Comparison of ENCODE assay signal across 1 cellular context in the genomic region with DNA sequence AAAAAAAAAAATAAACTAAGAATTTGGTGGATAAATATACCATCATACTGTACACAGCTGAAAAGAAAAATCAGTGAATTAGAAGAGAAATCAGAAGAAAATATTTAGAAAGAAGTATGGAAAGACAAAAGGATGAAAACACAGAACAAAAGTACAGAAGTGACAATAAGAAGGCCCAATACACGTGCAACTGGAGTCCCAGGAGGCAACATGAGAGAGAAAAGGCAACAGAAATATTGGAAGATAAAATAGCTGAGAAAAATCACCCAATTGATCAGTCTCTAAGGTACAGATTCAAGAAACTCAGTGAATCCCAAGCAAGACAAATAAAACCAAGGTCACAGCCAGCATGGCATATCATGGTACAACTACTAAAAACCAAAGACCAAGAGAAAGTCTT.
A peak's percentile ranks its signal among the peaks of the same experiment; 100 is the strongest.
TF ChIP-seq lines count a peak whose summit lies in the region.

No MANE protein-coding gene starts in this region.

TF ChIP-seq in K562, 482 proteins besides CTCF, POLR2A, EP300 and RAD21:
- TF ChIP-seq TRIM28 (IDR thresholded peaks at IDR 0.05) (peak; percentile 78), NCOA2 (IDR thresholded peaks at IDR 0.05; ENCODE audit: partially characterized antibody in 2 of 2) (no peak)
